In genomic region chr18:54303408-54303807, GRCh38 we compare ENCODE assay signal across 35 cellular contexts. TPM values are rescaled to one million over a fixed set of nuclear protein-coding genes. Genes with fewer than 3 reads are reported as not detected.
"Had no signal": no experiment of that assay in that cellular context is flagged by ENCODE, and none has a peak within 500 bp of the region (broad histone marks: within the 10 kb centered on the region; RNA-seq: fewer than 3 reads in every experiment).

No MANE protein-coding gene starts in this region.

- FAIRE-seq: astrocyte, TTC549 had no signal

- H3K27ac ChIP-seq: adrenal gland, body of pancreas, brain microvascular endothelial cell, breast epithelium, VCaP had no signal

- H3K9me3 ChIP-seq: body of pancreas had no signal

- H3K4me1 ChIP-seq: adrenal gland, body of pancreas, breast epithelium had no signal

- H3K36me3 ChIP-seq: adrenal gland, brain microvascular endothelial cell, breast epithelium had no signal

- H3K4me3 ChIP-seq: adrenal gland, body of pancreas, breast epithelium had no signal

- DNase-seq: activated B cell treated with CpG ODN at 0.5 μM for 24 hours; activated CD4-positive, alpha-beta memory T cell treated with anti-CD3 and anti-CD28 coated beads for 36 hours; activated CD4-positive, alpha-beta T cell treated with anti-CD3 and anti-CD28 coated beads for 4 hours; activated CD4-positive, alpha-beta T cell treated with anti-CD3 and anti-CD28 coated beads, Interleukin-2, amount 10 ng/mL, durations not matched to agents 24 days and 14 days; activated CD4-positive, alpha-beta T cell treated with anti-CD3 and anti-CD28 coated beads, Interleukin-2, amount 50 U/mL, for 1 hour; activated CD4-positive, alpha-beta T cell treated with anti-CD3 and anti-CD28 coated beads, Interleukin-2, amount 50 U/mL, for 4 hours; activated CD4-positive, CD25-positive, alpha-beta regulatory T cell treated with anti-CD3 and anti-CD28 coated beads, Interleukin-2, amount 50 U/mL, for 72 hours; activated CD8-positive, alpha-beta memory T cell treated with anti-CD3 and anti-CD28 coated beads, Interleukin-2, amount 50 U/mL, for 4 hours; activated CD8-positive, alpha-beta T cell treated with anti-CD3 and anti-CD28 coated beads for 36 hours; activated effector memory CD4-positive, alpha-beta T cell treated with anti-CD3 and anti-CD28 coated beads, Interleukin-2, amount 50 U/mL, for 16 hours; activated gamma-delta T cell treated with Interleukin-2 at 50 U/mL for 16 hours; activated naive CD4-positive, alpha-beta T cell; activated naive CD4-positive, alpha-beta T cell treated with anti-CD3 and anti-CD28 coated beads for 36 hours; activated naive CD4-positive, alpha-beta T cell treated with anti-CD3 and anti-CD28 coated beads, Interleukin-2, amount 50 U/mL, for 16 hours; activated naive CD8-positive, alpha-beta T cell treated with anti-CD3 and anti-CD28 coated beads for 36 hours; activated T-cell treated with anti-CD3 and anti-CD28 coated beads for 4 hours; activated T-cell treated with anti-CD3 and anti-CD28 coated beads, Interleukin-2, amount 50 U/mL, for 1 hour; activated T-cell treated with anti-CD3 and anti-CD28 coated beads, Interleukin-2, amount 50 U/mL, for 4 hours; activated T-cell treated with anti-CD3 and anti-CD28 coated beads, Interleukin-2, amount 50 U/mL, for 72 hours; adrenal gland; amniotic stem cell; aorta; body of pancreas; brain microvascular endothelial cell; central memory CD4-positive, alpha-beta T cell; T-helper 2 cell; T-helper 9 cell had no signal

- ATAC-seq: activated CD8-positive, alpha-beta T cell treated with anti-CD3 and anti-CD28 coated beads for 36 hours; activated naive CD4-positive, alpha-beta T cell treated with anti-CD3 and anti-CD28 coated beads, Interleukin-2, amount 50 U/mL, for 72 hours; activated T-cell treated with anti-CD3 and anti-CD28 coated beads, Interleukin-2, amount 50 U/mL, for 4 hours; activated T-cell treated with anti-CD3 and anti-CD28 coated beads, Interleukin-2, amount 50 U/mL, for 72 hours; activated T-helper 17 cell treated with anti-CD3 and anti-CD28 coated beads, Interleukin-2, amount 50 U/mL, for 72 hours; body of pancreas had no signal

- H3K27me3 ChIP-seq: adrenal gland, body of pancreas, brain microvascular endothelial cell, breast epithelium had no signal

RNA-seq across cellular contexts. Expression of gene STARD6, which starts 54.2 kb away (rescaled TPM):
- total RNA-seq: activated B cell treated with CpG ODN at 0.5 μM for 24 hours; activated CD4-positive, alpha-beta memory T cell treated with anti-CD3 and anti-CD28 coated beads for 36 hours; activated CD4-positive, alpha-beta T cell treated with anti-CD3 and anti-CD28 coated beads, Interleukin-2, amount 10 ng/mL, durations not matched to agents 24 days and 14 days; activated CD8-positive, alpha-beta T cell treated with anti-CD3 and anti-CD28 coated beads for 36 hours; activated naive CD4-positive, alpha-beta T cell treated with anti-CD3 and anti-CD28 coated beads for 36 hours; activated naive CD4-positive, alpha-beta T cell treated with anti-CD3 and anti-CD28 coated beads, Interleukin-2, amount 50 U/mL, for 72 hours; activated naive CD8-positive, alpha-beta T cell treated with anti-CD3 and anti-CD28 coated beads for 36 hours; adrenal gland; aorta; astrocyte; body of pancreas; breast epithelium; cardiac septum; cerebellum had no signal
